Comparison of ENCODE assay signal across 9 cellular contexts in the genomic region with DNA sequence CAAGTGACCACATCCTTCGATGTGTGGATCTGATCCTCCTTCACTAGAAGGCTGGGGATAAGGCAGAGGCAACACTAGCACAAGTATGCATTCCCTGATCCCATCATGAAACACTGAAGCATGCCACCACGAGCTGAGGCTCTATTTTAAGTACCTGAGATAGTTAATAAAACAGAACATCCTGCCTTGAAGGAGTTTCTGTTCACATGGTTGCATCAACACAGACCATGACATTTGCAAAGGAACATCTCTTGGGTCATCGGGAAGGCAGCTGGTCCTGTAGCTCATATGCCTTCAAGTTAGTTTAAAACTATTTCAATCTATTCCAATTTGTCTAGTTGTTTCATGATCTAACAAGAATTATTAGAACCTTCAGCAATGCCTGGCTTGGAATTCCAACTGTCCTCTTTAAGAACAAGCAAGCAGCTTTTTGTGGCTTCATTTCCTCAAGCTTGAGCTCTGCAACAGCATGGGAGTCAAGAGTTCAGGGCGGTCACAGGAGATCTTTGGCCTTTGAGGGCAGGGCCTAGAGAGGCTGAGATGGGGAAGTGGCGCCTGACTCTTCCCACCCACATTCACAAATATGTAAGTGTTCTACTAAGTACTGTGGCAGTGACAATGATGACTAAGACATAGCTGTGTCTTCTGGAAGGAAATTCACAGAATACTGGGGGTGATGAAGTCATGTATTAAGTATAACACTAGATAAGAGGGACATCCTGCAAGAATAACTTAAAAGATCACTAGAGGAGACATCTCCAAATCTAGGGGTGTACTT. TPM values are rescaled to one million over a fixed set of nuclear protein-coding genes. Genes with fewer than 3 reads are reported as not detected.
A peak's percentile ranks its signal among the peaks of the same experiment; 100 is the strongest.
DNase-seq lines count a peak whose midpoint lies in the region; ATAC-seq, FAIRE-seq and TF ChIP-seq lines count a peak whose summit lies in the region.
"Had no signal": no experiment of that assay in that cellular context is flagged by ENCODE, and none has a peak within 500 bp of the region (broad histone marks: within the 10 kb centered on the region; RNA-seq: fewer than 3 reads in every experiment).

No MANE protein-coding gene starts in this region.

- H3K27ac ChIP-seq in left ventricle myocardium inferior (replicated peaks) (peak overlapping the region; percentile 97), caudate nucleus (ENCODE audit: low read depth, low read length) (no peak overlapping the region)

- intact Hi-C loops in left ventricle myocardium inferior (cut with micrococcal nuclease) = no loop called here

- H3K4me1 ChIP-seq in left ventricle myocardium inferior = peaks cover 64% of the 10 kb centered on the region

- H3K9me3 ChIP-seq in left ventricle myocardium inferior (replicated peaks) = no peaks in the 10 kb centered on the region

- H3K36me3 ChIP-seq in left ventricle myocardium inferior = peaks cover 48% of the 10 kb centered on the region

- no peak for TF ChIP-seq CTCF in left ventricle myocardium inferior (IDR thresholded peaks at IDR 0.05; ENCODE audit: borderline replicate concordance)

- no peak for FAIRE-seq in urothelium cell line (lab: Jason Lieb, UNC)

- no peaks in the 10 kb centered on the region for H3K27me3 ChIP-seq in left ventricle myocardium inferior (ENCODE audit: low read depth)

- ATAC-seq in GM21447 (IDR thresholded peaks at IDR 0.05; ENCODE audit: unreplicated experiment) (no peak), GM18519 (IDR thresholded peaks at IDR 0.05; ENCODE audit: low FRiP score, unreplicated experiment) (no peak)

- no peak overlapping the region for H3K4me3 ChIP-seq in left ventricle myocardium inferior

- DNase-seq in HCEC 1CT (peak; percentile 84), SKM-1 (lab: John Stamatoyannopoulos, UW; ENCODE audit: unreplicated experiment) (peak; percentile 57), left ventricle myocardium inferior (peak; percentile 51), urothelium cell line (ENCODE audit: low spot score) (peak; percentile 29), caudate nucleus (lab: John Stamatoyannopoulos, UW) (no peak)
- DNase-seq: effector memory CD4-positive, alpha-beta T cell; T-helper 1 cell had no signal

RNA-seq across cellular contexts. Expression of gene RND3, which starts 15.2 kb away (rescaled TPM):
- 26.9 TPM for total RNA-seq in left ventricle myocardium inferior

Comparison
In these comparisons a context has a peak if more than half of its experiments do, and no peak if none do; other contexts are left out.
1. DNase-seq: peak in HCEC 1CT (single experiment), SKM-1 (single experiment), left ventricle myocardium inferior (single experiment) and urothelium cell line (single experiment); none in caudate nucleus (0 of 61).